In genomic region chr1:145656224-145656943, GRCh38 we compare ENCODE assay signal across 4 cellular contexts. TPM values are rescaled to one million over a fixed set of nuclear protein-coding genes. Genes with fewer than 3 reads are reported as not detected.
"Had no signal": no experiment of that assay in that cellular context is flagged by ENCODE, and none has a peak within 500 bp of the region (broad histone marks: within the 10 kb centered on the region; RNA-seq: fewer than 3 reads in every experiment).

No MANE protein-coding gene starts in this region.

RNA-seq across cellular contexts. Expression of gene PDZK1, which starts 50.8 kb away (rescaled TPM):
- total RNA-seq: activated T-helper 2 cell treated with anti-CD3 and anti-CD28 coated beads, Interferon-gamma antibody, Interleukin-2, Interleukin-4, amounts not matched to agents 10 μg/mL and 5 μg/mL and 100 μg/mL, durations not matched to agents 14 hours and 24 hours and 36 hours; esophagus mucosa; lower lobe of right lung; mesenteric fat pad had no signal
